Comparison of ENCODE assay signal across 12 cellular contexts in the genomic region with DNA sequence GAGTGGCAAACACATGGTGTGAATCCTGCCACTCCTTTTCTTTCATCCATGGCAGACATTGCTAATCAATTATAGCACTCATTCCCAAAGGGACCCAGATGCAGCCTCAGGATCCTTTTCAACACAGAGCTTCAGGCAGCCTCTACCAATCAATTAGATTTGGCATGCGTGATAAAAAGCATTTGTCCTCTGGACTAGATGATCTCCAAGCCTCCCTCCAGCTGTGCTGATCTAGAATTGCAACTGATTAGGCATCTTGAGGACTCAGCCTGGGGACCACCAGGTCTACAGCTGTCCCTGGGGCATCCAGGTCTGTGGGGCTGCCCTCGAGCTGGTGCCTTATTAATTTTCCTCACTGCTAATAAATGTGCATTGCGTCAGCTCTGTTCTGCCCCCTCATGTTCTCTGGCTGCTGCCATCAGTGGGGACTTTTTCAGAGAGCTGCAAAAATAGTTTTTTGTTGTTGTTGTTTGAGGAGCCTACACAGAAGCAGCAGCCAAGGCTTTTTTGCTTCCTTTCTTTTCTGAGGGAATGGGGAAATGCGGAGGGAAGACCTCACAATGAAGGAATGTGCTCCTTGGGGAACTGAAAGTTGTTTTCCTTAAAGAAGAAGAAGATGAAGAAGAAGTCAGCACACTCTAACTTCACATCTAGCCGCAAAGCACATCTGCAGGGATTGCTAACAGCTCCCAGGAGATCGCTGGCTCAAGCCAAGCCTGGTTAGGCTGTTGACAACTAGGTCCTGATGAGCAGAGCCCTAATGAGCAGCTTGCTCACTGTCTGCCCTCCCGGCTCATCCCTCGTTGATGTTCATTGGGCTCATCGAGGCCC. TPM values are rescaled to one million over a fixed set of nuclear protein-coding genes. Genes with fewer than 3 reads are reported as not detected.
DNase-seq lines count a peak whose midpoint lies in the region; ATAC-seq and TF ChIP-seq lines count a peak whose summit lies in the region.
"Had no signal": no experiment of that assay in that cellular context is flagged by ENCODE, and none has a peak within 500 bp of the region (broad histone marks: within the 10 kb centered on the region; RNA-seq: fewer than 3 reads in every experiment).

No MANE protein-coding gene starts in this region.

- POLR2A ChIA-PET in A673 (lab: Charles Lee; ENCODE audit: low non-redundant PET): no interaction called here

- no peaks in the 10 kb centered on the region for H3K27me3 ChIP-seq in A673 (replicated peaks; ENCODE audit: insufficient read depth, low read depth, low read length, poor library complexity)

- peaks cover 50% of the 10 kb centered on the region for H3K4me1 ChIP-seq in A673 (ENCODE audit: insufficient read depth, low read length, poor library complexity, severe bottlenecking)

- no peak for TF ChIP-seq CTCF in A673 (conservative IDR thresholded peaks at IDR 0.05; ENCODE audit: low read depth, low read length)

- no peaks in the 10 kb centered on the region for H3K9me3 ChIP-seq in A673 (ENCODE audit: low read depth, low read length, poor library complexity, severe bottlenecking)

- DNase-seq in A673 (ENCODE audit: low spot score) (peak; percentile 75), NCI-H82 (lab: John Stamatoyannopoulos, UW) (peak; percentile 88), fibroblast of the conjunctiva (ENCODE audit: low read depth) (peak; percentile 72), nucleus accumbens (lab: John Stamatoyannopoulos, UW) (peak in 31 of 56 donors; percentile 12 to 74 (median 37)), occipital lobe (lab: John Stamatoyannopoulos, UW) (no peak), cerebellum (ENCODE audit: low spot score) (no peak)
- DNase-seq: activated CD4-positive, alpha-beta T cell treated with anti-CD3 and anti-CD28 coated beads, Interleukin-2, amount 50 U/mL, for 4 hours; NCI-H69 had no signal

- peak overlapping the region; percentile 51 for H3K27ac ChIP-seq in A673 (ENCODE audit: low read depth, low read length, poor library complexity, severe bottlenecking)
- H3K27ac ChIP-seq: C4-2B, epithelial cell of prostate had no signal

- CTCF ChIA-PET in A673 (lab: Charles Lee): interaction anchor here (0.7 to 1.6 kb wide), 3 partner anchors 9 to 164 kb away, joined by 3 to 7 read pairs (median 4); a partner anchor contains a TSS

- H3K36me3 ChIP-seq in A673 (ENCODE audit: insufficient read depth, low read length, poor library complexity, severe bottlenecking): no peaks in the 10 kb centered on the region

- ATAC-seq in HG03095 (IDR thresholded peaks at IDR 0.05; ENCODE audit: unreplicated experiment) (no peak), GM21576 (IDR thresholded peaks at IDR 0.05; ENCODE audit: unreplicated experiment) (no peak)

- no peak overlapping the region for H3K4me3 ChIP-seq in A673 (ENCODE audit: low read depth, low read length, poor library complexity, severe bottlenecking)

- intact Hi-C loops in A673 (cut with micrococcal nuclease; ENCODE audit: unreplicated experiment): no loop called here

- BruUV-seq in A673 (replicated peaks; lab: Mats Ljungman, UMichigan): no TSS peak

RNA-seq across cellular contexts. Expression of a gene that starts 8.8 kb away (rescaled TPM):
- 4.3 and 4.6 TPM in 2 replicates for total RNA-seq in A673 (2021)
- 3.0 TPM for total RNA-seq in occipital lobe
- total RNA-seq in cerebellum: 13.2 TPM

RNA-seq across cellular contexts. Expression of a gene that starts 50.8 kb away (rescaled TPM):
- total RNA-seq in A673 (2021): not detected in 2 replicates
- total RNA-seq in occipital lobe: not detected
- total RNA-seq in cerebellum: not detected

Comparison
In these comparisons a context has a peak if more than half of its experiments do, and no peak if none do; other contexts are left out.
1. DNase-seq: peak in A673 (single experiment), NCI-H82 (single experiment), fibroblast of the conjunctiva (single experiment) and nucleus accumbens (31 of 56); none in occipital lobe (single experiment) and cerebellum (single experiment).